ENCODE assay signal across 23 cellular contexts in genomic region chr21:46023126-46023985, GRCh38. TPM values are rescaled to one million over a fixed set of nuclear protein-coding genes. Genes with fewer than 3 reads are reported as not detected.
A peak's percentile ranks its signal among the peaks of the same experiment; 100 is the strongest.
DNase-seq lines count a peak whose midpoint lies in the region; ATAC-seq and TF ChIP-seq lines count a peak whose summit lies in the region.
"Had no signal": no experiment of that assay in that cellular context is flagged by ENCODE, and none has a peak within 500 bp of the region (broad histone marks: within the 10 kb centered on the region; RNA-seq: fewer than 3 reads in every experiment).

No MANE protein-coding gene starts in this region.

- peak overlapping the region in 1 of 2 donors; percentile 66 for H3K9ac ChIP-seq in stomach smooth muscle (ENCODE audit: low read length in 2 of 2)
- H3K9ac ChIP-seq: parathyroid adenoma had no signal

- H3K4me3 ChIP-seq in fibroblast of pulmonary artery (replicated peaks; ENCODE audit: low read depth, low read length) (no peak overlapping the region), stomach smooth muscle (ENCODE audit: low read length in 2 of 2) (no peak overlapping the region)

- H3K9me3 ChIP-seq in T-helper 17 cell (ENCODE audit: control insufficient read depth, low read length, poor library complexity, severe bottlenecking), result no peaks in the 10 kb centered on the region
- H3K9me3 ChIP-seq in stomach smooth muscle (ENCODE audit: control insufficient read depth in 2 of 2, low read length in 2 of 2), result no peaks in the 10 kb centered on the region
- H3K9me3 ChIP-seq: MG63 had no signal

- TF ChIP-seq CTCF in fibroblast of pulmonary artery (IDR thresholded peaks at IDR 0.05; ENCODE audit: low read length, missing control alignments) (no peak), nephron (IDR thresholded peaks at IDR 0.05; ENCODE audit: unreplicated experiment in 3 of 3) (no peak)

- peaks cover 55% of the 10 kb centered on the region for H3K4me1 ChIP-seq in stomach smooth muscle (ENCODE audit: control insufficient read depth, insufficient read depth, low read length)
- H3K4me1 ChIP-seq: parathyroid adenoma had no signal

- H3K27ac ChIP-seq in stomach smooth muscle (ENCODE audit: low read length), result peak overlapping the region; percentile 97
- H3K27ac ChIP-seq: parathyroid adenoma, WERI-Rb-1 had no signal

- H3K27me3 Mint-ChIP-seq in T-helper 17 cell (peaks cover 63% of the 10 kb centered on the region), nephron (ENCODE audit: low read depth) (no peaks in the 10 kb centered on the region)

- H3K27me3 ChIP-seq in stomach smooth muscle (ENCODE audit: control insufficient read depth in 1 of 2, insufficient read depth in 2 of 2, low read length in 2 of 2), result no peaks in the 10 kb centered on the region
- H3K27me3 ChIP-seq: MG63 had no signal

- H3K4me3 Mint-ChIP-seq in T-helper 17 cell (no peak overlapping the region), nephron (peak overlapping the region in 1 of 3 experiments; percentile 0)
- H3K4me3 Mint-ChIP-seq: activated naive CD4-positive, alpha-beta T cell treated with anti-CD3 and anti-CD28 coated beads, Interleukin-2, amount 10 ng/mL, durations not matched to agents 7 days and 5 days; endodermal cell; memory B cell; naive thymus-derived CD8-positive, alpha-beta T cell; T-helper 2 cell treated with Interferon-gamma antibody and Interleukin-4, amounts not matched to agents 5 μg/mL and 100 μg/mL, for 36 hours had no signal

- peak overlapping the region; percentile 27 for H3K27ac Mint-ChIP-seq in T-helper 17 cell
- peak overlapping the region; percentile 77 to 83 (median 81) for H3K27ac Mint-ChIP-seq in nephron
- H3K27ac Mint-ChIP-seq: activated naive CD4-positive, alpha-beta T cell treated with anti-CD3 and anti-CD28 coated beads, Interleukin-2, amount 10 ng/mL, durations not matched to agents 7 days and 5 days; endodermal cell; memory B cell; naive thymus-derived CD8-positive, alpha-beta T cell; T-helper 2 cell treated with Interferon-gamma antibody and Interleukin-4, amounts not matched to agents 5 μg/mL and 100 μg/mL, for 36 hours had no signal

- H3K4me1 Mint-ChIP-seq in T-helper 17 cell, result no peaks in the 10 kb centered on the region
- H3K4me1 Mint-ChIP-seq in nephron, result peaks cover 58% of the 10 kb centered on the region
- H3K4me1 Mint-ChIP-seq: activated naive CD4-positive, alpha-beta T cell treated with anti-CD3 and anti-CD28 coated beads, Interleukin-2, amount 10 ng/mL, durations not matched to agents 7 days and 5 days; memory B cell had no signal

- no peak for ATAC-seq in T-helper 17 cell
- ATAC-seq in HG03460 (IDR thresholded peaks at IDR 0.05; ENCODE audit: unreplicated experiment), result no peak
- ATAC-seq: naive thymus-derived CD8-positive, alpha-beta T cell; SK-N-SH treated with all-trans-retinoic acid at 6 μM for 48 hours had no signal

- peaks cover 3% of the 10 kb centered on the region for H3K9me3 Mint-ChIP-seq in nephron
- H3K9me3 Mint-ChIP-seq: activated naive CD4-positive, alpha-beta T cell treated with anti-CD3 and anti-CD28 coated beads, Interleukin-2, amount 10 ng/mL, durations not matched to agents 7 days and 5 days; endodermal cell; memory B cell; naive thymus-derived CD8-positive, alpha-beta T cell; T-helper 2 cell treated with Interferon-gamma antibody and Interleukin-4, amounts not matched to agents 5 μg/mL and 100 μg/mL, for 36 hours had no signal

- no peak for DNase-seq in T-helper 17 cell
- peak; percentile 50 for DNase-seq in fibroblast of pulmonary artery (ENCODE audit: low read depth)
- DNase-seq in EL, result no peak
- DNase-seq in AG08396 (ENCODE audit: low spot score), result no peak
- DNase-seq: activated CD4-positive, alpha-beta T cell treated with anti-CD3 and anti-CD28 coated beads, Interleukin-2, amount 50 U/mL, for 1 hour; C1 segment of cervical spinal cord; glutamatergic neuron; kidney glomerular epithelial cell; naive thymus-derived CD8-positive, alpha-beta T cell; NCI-H1417; NCI-H2081 treated with DMSO at 0.1 percent for 48 hours; OCI-M1; WERI-Rb-1 had no signal

- H3K36me3 Mint-ChIP-seq in T-helper 17 cell (ENCODE audit: low read depth) (no peaks in the 10 kb centered on the region), nephron (ENCODE audit: low read depth) (no peaks in the 10 kb centered on the region)
- H3K36me3 Mint-ChIP-seq: activated naive CD4-positive, alpha-beta T cell treated with anti-CD3 and anti-CD28 coated beads, Interleukin-2, amount 10 ng/mL, durations not matched to agents 7 days and 5 days; memory B cell; naive thymus-derived CD8-positive, alpha-beta T cell had no signal

- H3K36me3 ChIP-seq in stomach smooth muscle (ENCODE audit: control insufficient read depth in 2 of 2, insufficient read depth in 2 of 2, low read length in 2 of 2), result no peaks in the 10 kb centered on the region
- H3K36me3 ChIP-seq: MG63, WERI-Rb-1 had no signal

RNA-seq across cellular contexts. Expression of gene COL6A1, which starts 41.8 kb away (rescaled TPM):
- total RNA-seq in T-helper 17 cell, result 1 to 10 TPM; 3.2 to 4.6 TPM
